Comparison of ENCODE assay signal across 13 cellular contexts in the genomic region with DNA sequence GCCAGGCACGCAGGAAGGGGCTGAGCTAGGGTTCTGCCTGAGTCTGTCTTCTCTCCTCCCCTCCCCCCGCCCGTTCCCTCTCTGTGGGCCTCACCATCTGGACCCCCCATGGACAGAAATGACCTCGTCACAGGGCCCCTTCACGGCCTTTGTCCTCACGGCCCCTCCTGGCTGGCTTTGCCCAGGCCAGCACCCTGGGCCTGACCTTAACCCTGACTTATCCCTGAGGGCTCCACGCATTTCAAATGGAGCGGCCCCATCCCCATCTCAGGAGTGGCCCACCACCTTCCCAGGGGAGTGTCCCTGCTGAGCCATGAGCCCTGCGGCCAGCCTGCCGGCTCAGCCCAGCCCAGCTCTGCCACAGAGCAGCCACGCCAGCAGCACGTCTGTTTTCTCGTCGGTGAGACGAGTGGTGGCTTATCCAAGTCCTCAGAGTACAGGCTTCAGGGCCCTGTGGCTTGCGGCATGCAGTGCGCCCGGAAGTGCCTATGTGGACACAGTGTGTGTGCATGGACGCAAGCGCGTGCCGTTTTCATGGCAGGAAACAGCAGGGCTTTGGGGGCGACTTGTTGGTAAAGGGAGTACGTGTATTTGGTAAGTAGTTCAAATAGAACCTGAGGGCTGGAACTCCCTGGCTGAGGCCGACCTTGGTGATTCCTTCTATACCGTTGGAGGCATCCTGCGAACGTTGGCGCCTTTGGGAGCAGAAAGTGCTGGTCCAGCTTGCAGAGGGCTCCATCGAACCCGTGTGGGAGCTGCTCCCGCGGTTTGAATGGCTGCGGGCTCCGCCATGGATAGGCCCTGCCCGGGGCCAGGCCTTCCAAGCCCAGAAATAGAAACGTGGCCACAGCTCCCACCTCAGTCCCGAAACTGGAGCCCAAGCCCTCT. TPM values are rescaled to one million over a fixed set of nuclear protein-coding genes. Genes with fewer than 3 reads are reported as not detected.
DNase-seq lines count a peak whose midpoint lies in the region; ATAC-seq, FAIRE-seq and TF ChIP-seq lines count a peak whose summit lies in the region.
"Had no signal": no experiment of that assay in that cellular context is flagged by ENCODE, and none has a peak within 500 bp of the region (broad histone marks: within the 10 kb centered on the region; RNA-seq: fewer than 3 reads in every experiment).

No MANE protein-coding gene starts in this region.

- H3K27me3 ChIP-seq in astrocyte (ENCODE audit: insufficient read depth, low read length), result no peaks in the 10 kb centered on the region
- H3K27me3 ChIP-seq: ovary had no signal

- peaks cover 8% of the 10 kb centered on the region for H3K27me3 Mint-ChIP-seq in activated T-cell treated with anti-CD3 and anti-CD28 coated beads, Interleukin-2, amount 50 U/mL, for 4 hours (ENCODE audit: low read depth)
- H3K27me3 Mint-ChIP-seq in activated T-cell treated with anti-CD3 and anti-CD28 coated beads, Interleukin-2, amount 50 U/mL, for 72 hours (ENCODE audit: low read depth), result no peaks in the 10 kb centered on the region
- peaks cover 6% of the 10 kb centered on the region for H3K27me3 Mint-ChIP-seq in astrocyte (ENCODE audit: low read depth, unreplicated experiment)
- no peaks in the 10 kb centered on the region for H3K27me3 Mint-ChIP-seq in stimulated activated naive B cell treated with anti-CD40 and anti-IgM and Interleukin-4, amounts not matched to agents 10 μg/mL and 1 μg/mL and 100 μg/mL, for 72 hours

- no peak overlapping the region for H3K4me2 ChIP-seq in astrocyte (ENCODE audit: low read length)

- FAIRE-seq in astrocyte (lab: Jason Lieb, UNC), result no peak
- FAIRE-seq: HTR-8/SVneo had no signal

- no peak for ATAC-seq in activated T-cell treated with anti-CD3 and anti-CD28 coated beads, Interleukin-2, amount 50 U/mL, for 4 hours
- ATAC-seq in activated T-cell treated with anti-CD3 and anti-CD28 coated beads, Interleukin-2, amount 50 U/mL, for 72 hours (replicated peaks in 1 of 2), result no peak
- no peak for ATAC-seq in stimulated activated naive B cell treated with anti-CD40 and anti-IgM and Interleukin-4, amounts not matched to agents 10 μg/mL and 1 μg/mL and 100 μg/mL, for 72 hours (replicated peaks)
- ATAC-seq in HG02870 (IDR thresholded peaks at IDR 0.05; ENCODE audit: unreplicated experiment) (no peak), GM19324 (IDR thresholded peaks at IDR 0.05; ENCODE audit: low FRiP score, unreplicated experiment) (no peak)

- H3K4me1 Mint-ChIP-seq in activated T-cell treated with anti-CD3 and anti-CD28 coated beads, Interleukin-2, amount 50 U/mL, for 4 hours (ENCODE audit: low read depth), result peaks cover 11% of the 10 kb centered on the region
- H3K4me1 Mint-ChIP-seq in activated T-cell treated with anti-CD3 and anti-CD28 coated beads, Interleukin-2, amount 50 U/mL, for 72 hours (ENCODE audit: low read depth), result peaks cover 15% of the 10 kb centered on the region
- H3K4me1 Mint-ChIP-seq in astrocyte (ENCODE audit: low read depth, unreplicated experiment), result no peaks in the 10 kb centered on the region
- peaks cover 17 to 47% of the 10 kb centered on the region in 2 donors for H3K4me1 Mint-ChIP-seq in stimulated activated naive B cell treated with anti-CD40 and anti-IgM and Interleukin-4, amounts not matched to agents 10 μg/mL and 1 μg/mL and 100 μg/mL, for 72 hours

- H3K9me3 Mint-ChIP-seq in activated T-cell treated with anti-CD3 and anti-CD28 coated beads, Interleukin-2, amount 50 U/mL, for 4 hours, result no peaks in the 10 kb centered on the region
- no peaks in the 10 kb centered on the region for H3K9me3 Mint-ChIP-seq in activated T-cell treated with anti-CD3 and anti-CD28 coated beads, Interleukin-2, amount 50 U/mL, for 72 hours
- no peaks in the 10 kb centered on the region for H3K9me3 Mint-ChIP-seq in astrocyte (ENCODE audit: unreplicated experiment)
- no peaks in the 10 kb centered on the region for H3K9me3 Mint-ChIP-seq in stimulated activated naive B cell treated with anti-CD40 and anti-IgM and Interleukin-4, amounts not matched to agents 10 μg/mL and 1 μg/mL and 100 μg/mL, for 72 hours

- H3K27ac Mint-ChIP-seq in activated T-cell treated with anti-CD3 and anti-CD28 coated beads, Interleukin-2, amount 50 U/mL, for 72 hours, result no peak overlapping the region
- H3K27ac Mint-ChIP-seq in astrocyte (ENCODE audit: unreplicated experiment), result no peak overlapping the region
- H3K27ac Mint-ChIP-seq in stimulated activated naive B cell treated with anti-CD40 and anti-IgM and Interleukin-4, amounts not matched to agents 10 μg/mL and 1 μg/mL and 100 μg/mL, for 72 hours, result peak overlapping the region; percentile 65

- H3K79me2 ChIP-seq in astrocyte (ENCODE audit: insufficient read depth, low read length), result peaks cover 16% of the 10 kb centered on the region

- H3K27ac ChIP-seq in astrocyte (ENCODE audit: low read depth, low read length), result no peak overlapping the region
- H3K27ac ChIP-seq: left ventricle myocardium inferior, ovary had no signal

- H3K9me3 ChIP-seq in astrocyte (ENCODE audit: insufficient read depth, low read depth, low read length), result no peaks in the 10 kb centered on the region
- H3K9me3 ChIP-seq: left ventricle myocardium inferior, ovary had no signal

- H3K9ac ChIP-seq in astrocyte (ENCODE audit: low read length), result no peak overlapping the region

- peak overlapping the region; percentile 43 for H3K4me3 Mint-ChIP-seq in activated T-cell treated with anti-CD3 and anti-CD28 coated beads, Interleukin-2, amount 50 U/mL, for 4 hours
- H3K4me3 Mint-ChIP-seq in activated T-cell treated with anti-CD3 and anti-CD28 coated beads, Interleukin-2, amount 50 U/mL, for 72 hours, result peak overlapping the region in 1 of 2 donors; percentile 15
- H3K4me3 Mint-ChIP-seq in astrocyte (ENCODE audit: unreplicated experiment), result peak overlapping the region; percentile 64
- H3K4me3 Mint-ChIP-seq in stimulated activated naive B cell treated with anti-CD40 and anti-IgM and Interleukin-4, amounts not matched to agents 10 μg/mL and 1 μg/mL and 100 μg/mL, for 72 hours, result peak overlapping the region in 1 of 2 donors; percentile 50

- TF ChIP-seq CTCF in astrocyte (IDR thresholded peaks at IDR 0.05; ENCODE audit: insufficient read depth, low read depth, low read length), result no peak

- H4K20me1 ChIP-seq in astrocyte (ENCODE audit: insufficient read depth, low read length), result peaks cover 21% of the 10 kb centered on the region

- no peak overlapping the region for H3K4me3 ChIP-seq in astrocyte (ENCODE audit: insufficient read depth, low read depth, low read length)
- H3K4me3 ChIP-seq: ovary had no signal

- peaks cover 4% of the 10 kb centered on the region for H3K36me3 Mint-ChIP-seq in activated T-cell treated with anti-CD3 and anti-CD28 coated beads, Interleukin-2, amount 50 U/mL, for 4 hours (ENCODE audit: insufficient read depth)
- H3K36me3 Mint-ChIP-seq in activated T-cell treated with anti-CD3 and anti-CD28 coated beads, Interleukin-2, amount 50 U/mL, for 72 hours (ENCODE audit: insufficient read depth in 2 of 2), result no peaks in the 10 kb centered on the region
- peaks cover 3% of the 10 kb centered on the region for H3K36me3 Mint-ChIP-seq in astrocyte (ENCODE audit: low read depth, unreplicated experiment)
- H3K36me3 Mint-ChIP-seq in stimulated activated naive B cell treated with anti-CD40 and anti-IgM and Interleukin-4, amounts not matched to agents 10 μg/mL and 1 μg/mL and 100 μg/mL, for 72 hours, result peaks cover 12 to 19% of the 10 kb centered on the region in 2 donors

- H3K36me3 ChIP-seq in astrocyte (ENCODE audit: insufficient read depth, low read length), result no peaks in the 10 kb centered on the region
- H3K36me3 ChIP-seq: ovary had no signal

- peaks cover 8% of the 10 kb centered on the region for H3K4me1 ChIP-seq in astrocyte (ENCODE audit: insufficient read depth, low read length)

- H2AFZ ChIP-seq in astrocyte (ENCODE audit: low read depth, low read length), result no peak overlapping the region

- no peak for DNase-seq in activated T-cell treated with anti-CD3 and anti-CD28 coated beads, Interleukin-2, amount 50 U/mL, for 4 hours
- no peak for DNase-seq in activated T-cell treated with anti-CD3 and anti-CD28 coated beads, Interleukin-2, amount 50 U/mL, for 72 hours
- DNase-seq in NCI-H69 (lab: John Stamatoyannopoulos, UW) (peak; percentile 39), astrocyte (ENCODE audit: low read depth) (no peak), COR-L47 (lab: John Stamatoyannopoulos, UW) (no peak)
- no peak for DNase-seq in stimulated activated naive B cell treated with anti-CD40 and anti-IgM and Interleukin-4, amounts not matched to agents 10 μg/mL and 1 μg/mL and 100 μg/mL, for 72 hours
- DNase-seq: effector CD4-positive, alpha-beta T cell; left ventricle myocardium inferior; NCI-H1694; ovary had no signal

RNA-seq across cellular contexts. Expression of gene LRCOL1, which starts 52.2 kb away (rescaled TPM):
- total RNA-seq in activated T-cell treated with anti-CD3 and anti-CD28 coated beads, Interleukin-2, amount 50 U/mL, for 4 hours, result not detected
- not detected for total RNA-seq in activated T-cell treated with anti-CD3 and anti-CD28 coated beads, Interleukin-2, amount 50 U/mL, for 72 hours
- total RNA-seq in astrocyte, result not detected in 2 replicates
- total RNA-seq: left ventricle myocardium inferior had no signal
